In genomic region chrX:149908727-149909126, GRCh38 we compare ENCODE assay signal across 32 cellular contexts. TPM values are rescaled to one million over a fixed set of nuclear protein-coding genes. Genes with fewer than 3 reads are reported as not detected.
"Had no signal": no experiment of that assay in that cellular context is flagged by ENCODE, and none has a peak within 500 bp of the region (broad histone marks: within the 10 kb centered on the region; RNA-seq: fewer than 3 reads in every experiment).

No MANE protein-coding gene starts in this region.

- H3K36me3 ChIP-seq: esophagus muscularis mucosa, gastrocnemius medialis, heart left ventricle had no signal

- H3K4me3 ChIP-seq: body of pancreas, esophagus muscularis mucosa, gastrocnemius medialis, heart left ventricle had no signal

- DNase-seq: activated CD4-positive, alpha-beta memory T cell treated with anti-CD3 and anti-CD28 coated beads for 36 hours; activated CD4-positive, alpha-beta T cell treated with anti-CD3 and anti-CD28 coated beads for 36 hours; activated CD4-positive, CD25-positive, alpha-beta regulatory T cell; activated CD4-positive, CD25-positive, alpha-beta regulatory T cell treated with anti-CD3 and anti-CD28 coated beads, Interleukin-2, amount 50 U/mL, for 72 hours; activated CD8-positive, alpha-beta memory T cell treated with anti-CD3 and anti-CD28 coated beads, Interleukin-2, amount 10 ng/mL, durations not matched to agents 7 days and 5 days; activated CD8-positive, alpha-beta memory T cell treated with anti-CD3 and anti-CD28 coated beads, Interleukin-2, amount 50 U/mL, for 4 hours; activated CD8-positive, alpha-beta T cell treated with anti-CD3 and anti-CD28 coated beads, Interleukin-2, amount 10 ng/mL, durations not matched to agents 7 days and 5 days; activated gamma-delta T cell; activated naive CD4-positive, alpha-beta T cell; activated naive CD4-positive, alpha-beta T cell treated with anti-CD3 and anti-CD28 coated beads, Interleukin-2, amount 10 ng/mL, durations not matched to agents 7 days and 5 days; activated T-cell treated with anti-CD3 and anti-CD28 coated beads, Interleukin-2, amount 50 U/mL, for 1 hour; activated T-cell treated with anti-CD3 and anti-CD28 coated beads, Interleukin-2, amount 50 U/mL, for 48 hours; amniotic stem cell; aorta; body of pancreas; caudate nucleus; cortex of kidney; dermis blood vessel endothelial cell; effector CD4-positive, alpha-beta T cell; effector memory CD8-positive, alpha-beta T cell; erythroblast; foreskin keratinocyte; gastrocnemius medialis; glutamatergic neuron; heart left ventricle; T-helper 2 cell had no signal

- H3K9me3 ChIP-seq: body of pancreas, esophagus muscularis mucosa, gastrocnemius medialis had no signal

- FAIRE-seq: colon had no signal

- H3K27ac ChIP-seq: body of pancreas, esophagus muscularis mucosa, foreskin keratinocyte, gastrocnemius medialis, heart left ventricle had no signal

- H3K27me3 ChIP-seq: body of pancreas, esophagus muscularis mucosa, foreskin keratinocyte, gastrocnemius medialis, heart left ventricle had no signal

- H3K4me1 ChIP-seq: body of pancreas, esophagus muscularis mucosa, gastrocnemius medialis, heart left ventricle had no signal

- ATAC-seq: activated CD4-positive, alpha-beta T cell treated with anti-CD3 and anti-CD28 coated beads for 36 hours; body of pancreas; effector memory CD8-positive, alpha-beta T cell; gastrocnemius medialis; heart left ventricle had no signal

RNA-seq across cellular contexts. Expression of gene HSFX4, which starts 20.6 kb away (rescaled TPM):
- total RNA-seq: activated CD4-positive, alpha-beta memory T cell treated with anti-CD3 and anti-CD28 coated beads for 36 hours; activated CD4-positive, alpha-beta T cell treated with anti-CD3 and anti-CD28 coated beads for 36 hours; activated CD4-positive, alpha-beta T cell treated with anti-CD3 and anti-CD28 coated beads, Interleukin-2, amount 10 ng/mL, durations not matched to agents 24 days and 14 days; activated CD8-positive, alpha-beta memory T cell treated with anti-CD3 and anti-CD28 coated beads for 36 hours; activated CD8-positive, alpha-beta T cell treated with anti-CD3 and anti-CD28 coated beads, Interleukin-2, amount 10 ng/mL, durations not matched to agents 7 days and 5 days; aorta; body of pancreas; chondrocyte; dermis blood vessel endothelial cell; esophagus muscularis mucosa; foreskin keratinocyte; gastrocnemius medialis had no signal
- polyA plus RNA-seq: aorta, foreskin keratinocyte had no signal

RNA-seq across cellular contexts. Expression of gene MAGEA8, which starts 27.7 kb away (rescaled TPM):
- total RNA-seq: activated CD4-positive, alpha-beta memory T cell treated with anti-CD3 and anti-CD28 coated beads for 36 hours; activated CD4-positive, alpha-beta T cell treated with anti-CD3 and anti-CD28 coated beads for 36 hours; activated CD4-positive, alpha-beta T cell treated with anti-CD3 and anti-CD28 coated beads, Interleukin-2, amount 10 ng/mL, durations not matched to agents 24 days and 14 days; activated CD8-positive, alpha-beta memory T cell treated with anti-CD3 and anti-CD28 coated beads for 36 hours; activated CD8-positive, alpha-beta memory T cell treated with anti-CD3 and anti-CD28 coated beads, Interleukin-2, amount 10 ng/mL, durations not matched to agents 7 days and 5 days; activated CD8-positive, alpha-beta T cell treated with anti-CD3 and anti-CD28 coated beads, Interleukin-2, amount 10 ng/mL, durations not matched to agents 7 days and 5 days; aorta; body of pancreas; chondrocyte; dermis blood vessel endothelial cell; esophagus muscularis mucosa; foreskin keratinocyte; gastrocnemius medialis; heart left ventricle had no signal
- polyA plus RNA-seq: adipose tissue, aorta, foreskin keratinocyte, heart left ventricle had no signal
